20 cellular contexts compared by ENCODE assay signal in the genomic region with DNA sequence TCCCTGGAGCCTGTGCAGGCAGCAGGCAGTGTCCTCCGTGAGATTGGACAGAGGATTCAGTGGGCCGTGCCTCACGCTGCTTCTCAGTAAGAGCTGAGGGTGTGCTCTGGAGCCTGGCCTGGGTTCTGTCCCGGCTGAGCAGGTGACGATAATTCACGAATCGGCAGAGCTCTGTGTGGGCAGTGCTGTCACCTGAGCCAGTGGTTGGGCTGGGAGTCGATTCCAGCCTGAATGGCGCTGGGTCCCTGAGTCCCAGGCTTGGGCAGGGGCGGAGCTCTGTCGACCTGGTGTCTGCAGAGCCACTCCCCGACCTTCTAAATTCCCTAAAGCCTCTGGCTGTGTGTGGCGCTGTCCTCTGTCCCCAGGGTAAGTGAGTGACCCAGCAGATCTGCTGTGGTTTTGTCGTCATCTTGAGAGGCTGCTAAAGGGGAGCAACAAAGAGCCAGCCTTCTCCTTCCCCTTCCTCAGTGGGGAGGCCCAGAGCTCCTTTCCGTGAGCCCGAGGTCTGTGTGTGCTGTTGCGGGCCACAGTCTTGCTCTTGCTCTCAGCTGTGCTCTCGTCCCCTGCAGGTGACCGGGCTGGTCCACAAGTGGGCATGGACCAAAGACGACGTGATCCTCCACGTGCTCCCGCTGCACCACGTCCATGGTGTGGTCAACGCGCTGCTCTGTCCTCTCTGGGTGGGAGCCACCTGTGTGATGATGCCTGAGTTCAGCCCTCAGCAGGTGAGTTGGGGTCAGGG. TPM values are rescaled to one million over a fixed set of nuclear protein-coding genes. Genes with fewer than 3 reads are reported as not detected.
DNase-seq lines count a peak whose midpoint lies in the region; ATAC-seq and TF ChIP-seq lines count a peak whose summit lies in the region.
"Had no signal": no experiment of that assay in that cellular context is flagged by ENCODE, and none has a peak within 500 bp of the region (broad histone marks: within the 10 kb centered on the region; RNA-seq: fewer than 3 reads in every experiment).

No MANE protein-coding gene starts in this region.

- no peak overlapping the region for H3K27ac ChIP-seq in CD8-positive, alpha-beta T cell (ENCODE audit: low read depth, low read length)
- H3K27ac ChIP-seq in lower lobe of right lung = no peak overlapping the region
- H3K27ac ChIP-seq: 22Rv1, C4-2B, left ventricle myocardium inferior, upper lobe of left lung had no signal

- H3K27ac Mint-ChIP-seq in T-helper 1 cell treated with Interleukin-12 subunit alpha and Interleukin-12 subunit beta and Interleukin-4 antibody, amounts not matched to agents 30 μg/mL and 1 μg/mL, for 36 hours = peak overlapping the region; percentile 24
- H3K27ac Mint-ChIP-seq in CD8-positive, alpha-beta T cell = peak overlapping the region; percentile 41
- peak overlapping the region; percentile 21 for H3K27ac Mint-ChIP-seq in T-helper 17 cell
- H3K27ac Mint-ChIP-seq: activated B cell treated with CpG ODN at 0.5 μM for 24 hours, progenitor cell of endocrine pancreas had no signal

- no peak for TF ChIP-seq CTCF in CD8-positive, alpha-beta T cell (IDR thresholded peaks at IDR 0.05)
- no peak for TF ChIP-seq CTCF in lower lobe of right lung (IDR thresholded peaks at IDR 0.05)

- H3K4me1 Mint-ChIP-seq in T-helper 1 cell treated with Interleukin-12 subunit alpha and Interleukin-12 subunit beta and Interleukin-4 antibody, amounts not matched to agents 30 μg/mL and 1 μg/mL, for 36 hours (ENCODE audit: low read depth) = peaks cover 36% of the 10 kb centered on the region
- H3K4me1 Mint-ChIP-seq in CD8-positive, alpha-beta T cell (ENCODE audit: low read depth) = peaks cover 33% of the 10 kb centered on the region
- H3K4me1 Mint-ChIP-seq in T-helper 17 cell = peaks cover 21% of the 10 kb centered on the region

- no peaks in the 10 kb centered on the region for H3K9me3 Mint-ChIP-seq in T-helper 1 cell treated with Interleukin-12 subunit alpha and Interleukin-12 subunit beta and Interleukin-4 antibody, amounts not matched to agents 30 μg/mL and 1 μg/mL, for 36 hours
- no peaks in the 10 kb centered on the region for H3K9me3 Mint-ChIP-seq in CD8-positive, alpha-beta T cell
- H3K9me3 Mint-ChIP-seq: activated B cell treated with CpG ODN at 0.5 μM for 24 hours; activated T-cell treated with anti-CD3 and anti-CD28 coated beads, Interleukin-2, amount 50 U/mL, for 4 hours; IgD-negative memory B cell; T-cell had no signal

- POLR2A ChIA-PET in CD8-positive, alpha-beta T cell (lab: Charles Lee) = interaction anchor here (1.0 to 1.1 kb wide), 2 partner anchors 9 to 13 kb away, joined by 3 read pairs; a partner anchor contains a TSS

- no peak for DNase-seq in T-helper 1 cell
- DNase-seq in CD8-positive, alpha-beta T cell = no peak
- no peak for DNase-seq in T-helper 17 cell
- peak; percentile 38 for DNase-seq in lower lobe of right lung
- no peak for DNase-seq in NCI-H1436 treated with DMSO at 0.1 percent for 48 hours (lab: John Stamatoyannopoulos, UW)
- no peak for DNase-seq in GOT3 (lab: John Stamatoyannopoulos, UW)
- DNase-seq: activated B cell treated with CpG ODN at 0.5 μM for 24 hours; activated T-cell treated with anti-CD3 and anti-CD28 coated beads, Interleukin-2, amount 50 U/mL, for 4 hours; hippocampal formation; left ventricle myocardium inferior; NCI-H1048; NK-92 treated with Interleukin-12 subunit alpha and Interleukin-12 subunit beta, amount 100 ng/mL, for 24 hours had no signal

- peaks cover 33% of the 10 kb centered on the region for H3K36me3 Mint-ChIP-seq in T-helper 1 cell treated with Interleukin-12 subunit alpha and Interleukin-12 subunit beta and Interleukin-4 antibody, amounts not matched to agents 30 μg/mL and 1 μg/mL, for 36 hours (ENCODE audit: low read depth)
- peaks cover 77% of the 10 kb centered on the region for H3K36me3 Mint-ChIP-seq in CD8-positive, alpha-beta T cell
- H3K36me3 Mint-ChIP-seq in T-helper 17 cell (ENCODE audit: low read depth) = peaks cover 9% of the 10 kb centered on the region

- intact Hi-C loops in CD8-positive, alpha-beta T cell (cut with DNase I, micrococcal nuclease) = no loop called here
- intact Hi-C loops in lower lobe of right lung (cut with DNase I) = no loop called here

- H3K9me3 ChIP-seq in CD8-positive, alpha-beta T cell (ENCODE audit: low read length) = no peaks in the 10 kb centered on the region
- no peaks in the 10 kb centered on the region for H3K9me3 ChIP-seq in T-helper 17 cell (ENCODE audit: control insufficient read depth, low read length, poor library complexity, severe bottlenecking)
- H3K9me3 ChIP-seq in lower lobe of right lung = no peaks in the 10 kb centered on the region
- H3K9me3 ChIP-seq: left ventricle myocardium inferior, upper lobe of left lung had no signal

- H3K4me3 ChIP-seq in CD8-positive, alpha-beta T cell (ENCODE audit: low read depth, low read length) = no peak overlapping the region
- no peak overlapping the region for H3K4me3 ChIP-seq in lower lobe of right lung
- H3K4me3 ChIP-seq: left ventricle myocardium inferior, upper lobe of left lung had no signal

- no peaks in the 10 kb centered on the region for H3K27me3 ChIP-seq in CD8-positive, alpha-beta T cell (ENCODE audit: insufficient read depth, low read length)
- no peaks in the 10 kb centered on the region for H3K27me3 ChIP-seq in lower lobe of right lung (ENCODE audit: low read depth)
- H3K27me3 ChIP-seq: upper lobe of left lung had no signal

- no peak for ATAC-seq in CD8-positive, alpha-beta T cell
- no peak for ATAC-seq in T-helper 17 cell
- ATAC-seq in lower lobe of right lung = no peak
- ATAC-seq in HG03469 (IDR thresholded peaks at IDR 0.05; ENCODE audit: unreplicated experiment) = no peak
- ATAC-seq: activated T-cell treated with anti-CD3 and anti-CD28 coated beads, Interleukin-2, amount 50 U/mL, for 4 hours; T-cell had no signal

- no peaks in the 10 kb centered on the region for H3K27me3 Mint-ChIP-seq in T-helper 1 cell treated with Interleukin-12 subunit alpha and Interleukin-12 subunit beta and Interleukin-4 antibody, amounts not matched to agents 30 μg/mL and 1 μg/mL, for 36 hours (ENCODE audit: low read depth)
- H3K27me3 Mint-ChIP-seq in CD8-positive, alpha-beta T cell (ENCODE audit: low read depth) = no peaks in the 10 kb centered on the region
- no peaks in the 10 kb centered on the region for H3K27me3 Mint-ChIP-seq in T-helper 17 cell
- H3K27me3 Mint-ChIP-seq: activated B cell treated with CpG ODN at 0.5 μM for 24 hours, IgD-negative memory B cell, progenitor cell of endocrine pancreas, T-cell had no signal

- peaks cover 50% of the 10 kb centered on the region for H3K36me3 ChIP-seq in CD8-positive, alpha-beta T cell (ENCODE audit: insufficient read depth, low read length)
- peaks cover 82% of the 10 kb centered on the region for H3K36me3 ChIP-seq in lower lobe of right lung

- peaks cover 43% of the 10 kb centered on the region for H3K4me1 ChIP-seq in CD8-positive, alpha-beta T cell (ENCODE audit: insufficient read depth, low read length)
- peaks cover 13% of the 10 kb centered on the region for H3K4me1 ChIP-seq in lower lobe of right lung

- no peak overlapping the region for H3K4me3 Mint-ChIP-seq in T-helper 1 cell treated with Interleukin-12 subunit alpha and Interleukin-12 subunit beta and Interleukin-4 antibody, amounts not matched to agents 30 μg/mL and 1 μg/mL, for 36 hours
- no peak overlapping the region for H3K4me3 Mint-ChIP-seq in CD8-positive, alpha-beta T cell
- H3K4me3 Mint-ChIP-seq in T-helper 17 cell = no peak overlapping the region
- H3K4me3 Mint-ChIP-seq: activated B cell treated with CpG ODN at 0.5 μM for 24 hours; activated T-cell treated with anti-CD3 and anti-CD28 coated beads, Interleukin-2, amount 50 U/mL, for 4 hours had no signal

- CTCF ChIA-PET in CD8-positive, alpha-beta T cell (lab: Charles Lee) = interaction anchor here (1.1 kb wide), 1 partner anchor 20 kb away, joined by 3 read pairs; no protein-coding TSS in a partner anchor

RNA-seq across cellular contexts. Expression of a gene that starts 8.6 kb away (rescaled TPM):
- 10 to 100 TPM; 33.5 to 37.0 TPM for total RNA-seq in CD8-positive, alpha-beta T cell
- total RNA-seq in T-helper 17 cell = 10 to 100 TPM; 48.0 to 53.6 TPM
- total RNA-seq in lower lobe of right lung = 31.7 TPM
